Comparison of ENCODE assay signal across 18 cellular contexts in the genomic region with DNA sequence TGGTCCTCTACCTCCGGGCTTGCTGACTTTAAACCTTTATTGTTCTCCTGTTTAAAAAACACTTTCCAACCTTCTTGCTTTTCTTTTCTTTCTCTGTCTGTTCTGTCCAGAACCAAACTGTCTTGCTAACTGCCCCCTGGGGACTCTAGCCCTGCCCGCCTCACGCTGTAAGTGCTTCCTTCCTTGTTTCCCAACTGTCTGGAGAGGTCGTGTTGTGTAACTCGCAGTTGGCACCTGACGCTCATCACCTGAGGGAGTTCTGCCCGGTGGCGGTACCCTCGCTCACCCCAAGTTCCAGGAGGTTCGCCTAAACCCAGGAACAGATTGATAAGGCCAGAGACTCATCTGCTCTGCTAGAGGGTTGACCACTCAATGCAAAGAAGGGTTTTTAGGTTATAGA.
"Had no signal": no experiment of that assay in that cellular context is flagged by ENCODE, and none has a peak within 500 bp of the region (broad histone marks: within the 10 kb centered on the region; RNA-seq: fewer than 3 reads in every experiment).

No MANE protein-coding gene starts in this region.

- DNase-seq: activated B cell treated with CpG ODN at 0.5 μM for 24 hours; activated CD4-positive, alpha-beta T cell treated with anti-CD3 and anti-CD28 coated beads, Interleukin-2, amount 10 ng/mL, durations not matched to agents 7 days and 5 days; activated CD8-positive, alpha-beta memory T cell treated with anti-CD3 and anti-CD28 coated beads for 24 hours; activated naive CD4-positive, alpha-beta T cell treated with anti-CD3 and anti-CD28 coated beads, Interleukin-2, amount 10 ng/mL, durations not matched to agents 7 days and 5 days; adrenal gland; caudate nucleus; colonic mucosa; gastrocnemius medialis; kidney glomerular epithelial cell; nephron progenitor cell; stimulated activated CD4-positive, alpha-beta T cell treated with anti-CD3 and anti-CD28 coated beads, Interleukin-12 subunit alpha, Interleukin-12 subunit beta, amount 100 ng/mL, for 4 hours; stimulated activated CD4-positive, alpha-beta T cell treated with anti-CD3 and anti-CD28 coated beads, Interleukin-4, amount 100 ng/mL, for 1 hour; stimulated activated CD8-positive, alpha-beta memory T cell treated with anti-CD3 and anti-CD28 coated beads, Interleukin-4, amount 100 ng/mL, for 48 hours; stimulated activated naive CD8-positive, alpha-beta T cell treated with anti-CD3 and anti-CD28 coated beads, Interleukin-15, Interleukin-2, amounts not matched to agents 100 U/mL and 50 U/mL, for 24 hours; testis had no signal

- H3K27ac Mint-ChIP-seq: activated B cell treated with CpG ODN at 0.5 μM for 24 hours; activated CD4-positive, alpha-beta T cell treated with anti-CD3 and anti-CD28 coated beads, Interleukin-2, amount 10 ng/mL, durations not matched to agents 7 days and 5 days; activated naive CD4-positive, alpha-beta T cell treated with anti-CD3 and anti-CD28 coated beads, Interleukin-2, amount 10 ng/mL, durations not matched to agents 7 days and 5 days; activated T-helper 17 cell treated with anti-CD3 and anti-CD28 coated beads, Interleukin-2, amount 50 U/mL, for 72 hours; nephron progenitor cell; T-helper 1 cell treated with Interleukin-12 subunit alpha and Interleukin-12 subunit beta and Interleukin-4 antibody, amounts not matched to agents 30 μg/mL and 1 μg/mL, for 36 hours had no signal

- H3K4me2 ChIP-seq: hepatocyte had no signal

- H3K27me3 ChIP-seq: colonic mucosa, gastrocnemius medialis, hepatocyte, testis had no signal

- H3K27ac ChIP-seq: adrenal gland, colonic mucosa, gastrocnemius medialis, hepatocyte, testis had no signal

- H3K27me3 Mint-ChIP-seq: activated B cell treated with CpG ODN at 0.5 μM for 24 hours; activated CD4-positive, alpha-beta T cell treated with anti-CD3 and anti-CD28 coated beads, Interleukin-2, amount 10 ng/mL, durations not matched to agents 7 days and 5 days had no signal

- H3K36me3 Mint-ChIP-seq: activated naive CD4-positive, alpha-beta T cell treated with anti-CD3 and anti-CD28 coated beads, Interleukin-2, amount 10 ng/mL, durations not matched to agents 7 days and 5 days had no signal

- H3K4me3 ChIP-seq: adrenal gland, colonic mucosa, gastrocnemius medialis, hepatocyte, testis had no signal

- H3K79me2 ChIP-seq: hepatocyte had no signal

- H3K36me3 ChIP-seq: adrenal gland, colonic mucosa, gastrocnemius medialis had no signal

- H3K4me1 Mint-ChIP-seq: activated CD4-positive, alpha-beta T cell treated with anti-CD3 and anti-CD28 coated beads, Interleukin-2, amount 10 ng/mL, durations not matched to agents 7 days and 5 days; activated naive CD4-positive, alpha-beta T cell treated with anti-CD3 and anti-CD28 coated beads, Interleukin-2, amount 10 ng/mL, durations not matched to agents 7 days and 5 days; activated T-helper 17 cell treated with anti-CD3 and anti-CD28 coated beads, Interleukin-2, amount 50 U/mL, for 72 hours had no signal

- H3K4me3 Mint-ChIP-seq: activated B cell treated with CpG ODN at 0.5 μM for 24 hours; activated CD4-positive, alpha-beta T cell treated with anti-CD3 and anti-CD28 coated beads, Interleukin-2, amount 10 ng/mL, durations not matched to agents 7 days and 5 days; activated naive CD4-positive, alpha-beta T cell treated with anti-CD3 and anti-CD28 coated beads, Interleukin-2, amount 10 ng/mL, durations not matched to agents 7 days and 5 days; activated T-helper 17 cell treated with anti-CD3 and anti-CD28 coated beads, Interleukin-2, amount 50 U/mL, for 72 hours; nephron progenitor cell; T-helper 1 cell treated with Interleukin-12 subunit alpha and Interleukin-12 subunit beta and Interleukin-4 antibody, amounts not matched to agents 30 μg/mL and 1 μg/mL, for 36 hours had no signal

- ATAC-seq: activated T-helper 17 cell treated with anti-CD3 and anti-CD28 coated beads, Interleukin-2, amount 50 U/mL, for 72 hours; gastrocnemius medialis; stimulated activated naive CD8-positive, alpha-beta T cell treated with anti-CD3 and anti-CD28 coated beads, Interleukin-15, Interleukin-2, amounts not matched to agents 100 U/mL and 50 U/mL, for 24 hours had no signal

- H3K9me3 Mint-ChIP-seq: activated B cell treated with CpG ODN at 0.5 μM for 24 hours; activated CD4-positive, alpha-beta T cell treated with anti-CD3 and anti-CD28 coated beads, Interleukin-2, amount 10 ng/mL, durations not matched to agents 7 days and 5 days; activated T-helper 17 cell treated with anti-CD3 and anti-CD28 coated beads, Interleukin-2, amount 50 U/mL, for 72 hours; T-helper 1 cell treated with Interleukin-12 subunit alpha and Interleukin-12 subunit beta and Interleukin-4 antibody, amounts not matched to agents 30 μg/mL and 1 μg/mL, for 36 hours had no signal

- H3K9me3 ChIP-seq: adrenal gland, colonic mucosa, gastrocnemius medialis, testis had no signal

- H3K4me1 ChIP-seq: adrenal gland, colonic mucosa, gastrocnemius medialis, testis had no signal

- H2AFZ ChIP-seq: hepatocyte had no signal
